ENCODE assay signal across 9 cellular contexts in genomic region chr10:101120520-101120883, GRCh38. TPM values are rescaled to one million over a fixed set of nuclear protein-coding genes. Genes with fewer than 3 reads are reported as not detected.
DNase-seq lines count a peak whose midpoint lies in the region; ATAC-seq and TF ChIP-seq lines count a peak whose summit lies in the region.
"Had no signal": no experiment of that assay in that cellular context is flagged by ENCODE, and none has a peak within 500 bp of the region (broad histone marks: within the 10 kb centered on the region; RNA-seq: fewer than 3 reads in every experiment).

No MANE protein-coding gene starts in this region.

- peaks cover 31% of the 10 kb centered on the region for H3K4me1 ChIP-seq in CD4-positive, CD25-positive, alpha-beta regulatory T cell (ENCODE audit: control insufficient read depth, insufficient read depth, low read length, poor library complexity, severe bottlenecking)
- H3K4me1 ChIP-seq in NT2/D1 (ENCODE audit: insufficient read depth, insufficient read length) (peaks cover 3% of the 10 kb centered on the region), osteoblast (ENCODE audit: insufficient read depth, low read length) (peaks cover 6% of the 10 kb centered on the region)

- H3K79me2 ChIP-seq in osteoblast (ENCODE audit: insufficient read depth, low read length), result no peaks in the 10 kb centered on the region

- TF ChIP-seq CTCF in osteoblast (IDR thresholded peaks at IDR 0.05; ENCODE audit: extremely low read depth, low read depth, low read length), result no peak

- H3K4me1 Mint-ChIP-seq in CD4-positive, CD25-positive, alpha-beta regulatory T cell, result peaks cover 4 to 36% (median 14%) of the 10 kb centered on the region in 4 donors
- peaks cover 26 to 27% of the 10 kb centered on the region in 2 donors for H3K4me1 Mint-ChIP-seq in effector memory CD8-positive, alpha-beta T cell (ENCODE audit: low read depth in 2 of 2)

- H3K9me3 Mint-ChIP-seq in CD4-positive, CD25-positive, alpha-beta regulatory T cell, result peaks cover 0 to 3% (median 0%) of the 10 kb centered on the region in 7 donors
- H3K9me3 Mint-ChIP-seq in effector memory CD8-positive, alpha-beta T cell, result no peaks in the 10 kb centered on the region

- H3K4me3 ChIP-seq in CD4-positive, CD25-positive, alpha-beta regulatory T cell (ENCODE audit: low read depth, low read length), result peak overlapping the region; percentile 76
- peak overlapping the region; percentile 45 for H3K4me3 ChIP-seq in NT2/D1 (ENCODE audit: insufficient read length, low read depth)
- H3K4me3 ChIP-seq in osteoblast (ENCODE audit: insufficient read depth, low read length), result peak overlapping the region; percentile 71

- H3K4me3 Mint-ChIP-seq in CD4-positive, CD25-positive, alpha-beta regulatory T cell, result peak overlapping the region; percentile 96 to 99 (median 98)
- peak overlapping the region; percentile 95 to 100 for H3K4me3 Mint-ChIP-seq in effector memory CD8-positive, alpha-beta T cell

- peaks cover 26% of the 10 kb centered on the region for H3K27me3 ChIP-seq in CD4-positive, CD25-positive, alpha-beta regulatory T cell (ENCODE audit: control insufficient read depth, insufficient read depth, low read length)
- H3K27me3 ChIP-seq in NT2/D1 (ENCODE audit: insufficient read depth, insufficient read length), result peaks cover 71% of the 10 kb centered on the region
- H3K27me3 ChIP-seq in osteoblast (ENCODE audit: insufficient read depth, low read length), result peaks cover 90% of the 10 kb centered on the region

- H2AFZ ChIP-seq in osteoblast (ENCODE audit: low read length), result no peak overlapping the region

- H3K36me3 Mint-ChIP-seq in CD4-positive, CD25-positive, alpha-beta regulatory T cell, result no peaks in the 10 kb centered on the region
- H3K36me3 Mint-ChIP-seq in effector memory CD8-positive, alpha-beta T cell (ENCODE audit: insufficient read depth), result peaks cover 3% of the 10 kb centered on the region

- peaks cover 57% of the 10 kb centered on the region for H3K27me3 Mint-ChIP-seq in CD4-positive, CD25-positive, alpha-beta regulatory T cell
- H3K27me3 Mint-ChIP-seq in effector memory CD8-positive, alpha-beta T cell, result peaks cover 49 to 76% of the 10 kb centered on the region in 2 donors

- peaks cover 4% of the 10 kb centered on the region for H4K20me1 ChIP-seq in osteoblast (ENCODE audit: insufficient read depth, low read length)

- no peaks in the 10 kb centered on the region for H3K36me3 ChIP-seq in CD4-positive, CD25-positive, alpha-beta regulatory T cell (ENCODE audit: control insufficient read depth, insufficient read depth, low read length)
- H3K36me3 ChIP-seq in NT2/D1 (ENCODE audit: insufficient read depth, insufficient read length, low read length), result no peaks in the 10 kb centered on the region
- no peaks in the 10 kb centered on the region for H3K36me3 ChIP-seq in osteoblast (ENCODE audit: insufficient read depth, low read length)

- no peak overlapping the region for H3K27ac ChIP-seq in CD4-positive, CD25-positive, alpha-beta regulatory T cell (ENCODE audit: insufficient read depth, low read length, poor library complexity, severe bottlenecking)
- H3K27ac ChIP-seq in osteoblast (ENCODE audit: low read depth, low read length), result no peak overlapping the region

- no peaks in the 10 kb centered on the region for H3K9me3 ChIP-seq in CD4-positive, CD25-positive, alpha-beta regulatory T cell (ENCODE audit: control insufficient read depth in 2 of 2, low read length in 2 of 2)
- H3K9me3 ChIP-seq in NT2/D1 (ENCODE audit: insufficient read depth, low read length) (no peaks in the 10 kb centered on the region), osteoblast (ENCODE audit: low read depth, low read length) (no peaks in the 10 kb centered on the region)

- peak overlapping the region in 2 of 3 donors; percentile 94 to 96 for H3K27ac Mint-ChIP-seq in CD4-positive, CD25-positive, alpha-beta regulatory T cell
- peak overlapping the region; percentile 87 to 93 for H3K27ac Mint-ChIP-seq in effector memory CD8-positive, alpha-beta T cell

- DNase-seq in CD4-positive, CD25-positive, alpha-beta regulatory T cell, result no peak
- DNase-seq in NT2/D1 (ENCODE audit: low read depth, low spot score) (no peak), osteoblast (ENCODE audit: insufficient read length, low spot score, missing footprints) (no peak), left lobe of liver (ENCODE audit: low spot score) (no peak), Kasumi-1 (lab: John Stamatoyannopoulos, UW) (no peak), NCI-H526 treated with DMSO at 0.1 percent for 48 hours (lab: John Stamatoyannopoulos, UW) (no peak)
- no peak for DNase-seq in effector memory CD8-positive, alpha-beta T cell
- no peak for DNase-seq in activated CD4-positive, CD25-positive, alpha-beta regulatory T cell treated with anti-CD3 and anti-CD28 coated beads, Interleukin-2, amount 50 U/mL, for 72 hours
- DNase-seq: NCI-H1105 had no signal

- H3K4me2 ChIP-seq in osteoblast (ENCODE audit: insufficient read depth, low read length), result peak overlapping the region; percentile 89

- H3K9ac ChIP-seq in NT2/D1 (ENCODE audit: insufficient read length, low read depth), result no peak overlapping the region

- ATAC-seq in CD4-positive, CD25-positive, alpha-beta regulatory T cell (ENCODE audit: low read depth in 2 of 2), result no peak
- no peak for ATAC-seq in effector memory CD8-positive, alpha-beta T cell (replicated peaks)
- ATAC-seq in left lobe of liver, result no peak

RNA-seq across cellular contexts. Expression of gene TLX1, which starts 10.6 kb away (rescaled TPM):
- total RNA-seq in CD4-positive, CD25-positive, alpha-beta regulatory T cell, result not detected
- polyA plus RNA-seq in CD4-positive, CD25-positive, alpha-beta regulatory T cell, result not detected
- total RNA-seq in osteoblast (not detected in 2 replicates), left lobe of liver (1.3 TPM)

RNA-seq across cellular contexts. Expression of gene KAZALD1, which starts 58.7 kb away (rescaled TPM):
- total RNA-seq in CD4-positive, CD25-positive, alpha-beta regulatory T cell, result not detected
- polyA plus RNA-seq in CD4-positive, CD25-positive, alpha-beta regulatory T cell, result under 1 TPM in 1 of 4 donors, not detected in 3; 0.62 TPM
- total RNA-seq in osteoblast (26.4 and 30.1 TPM in 2 replicates), left lobe of liver (0.78 TPM)

Comparison
In these comparisons a context has a peak if more than half of its experiments do, and no peak if none do; other contexts are left out.
1. RNA of gene KAZALD1, which starts 58.7 kb away (total RNA-seq): 26.4 to 30.1 TPM in osteoblast; 0.78 TPM in left lobe of liver (single experiment) and not detected in CD4-positive, CD25-positive, alpha-beta regulatory T cell (single experiment); every median in the first group is over 10 times any median in the second.
2. Peak in every context shown above with its lines, with median percentiles within 50 percentile points of each other: H3K4me3 ChIP-seq.